In genomic region chr20:50395914-50396488, GRCh38 we compare ENCODE assay signal across 24 cellular contexts.
DNase-seq lines count a peak whose midpoint lies in the region; ATAC-seq and TF ChIP-seq lines count a peak whose summit lies in the region.
"Had no signal": no experiment of that assay in that cellular context is flagged by ENCODE, and none has a peak within 500 bp of the region (broad histone marks: within the 10 kb centered on the region; RNA-seq: fewer than 3 reads in every experiment).

No MANE protein-coding gene starts in this region.

- H4K91ac ChIP-seq in trophoblast cell (ENCODE audit: low read depth, low read length) = no peak overlapping the region

- TF ChIP-seq POLR2A in sigmoid colon (IDR thresholded peaks at IDR 0.05) (no peak), upper lobe of left lung (IDR thresholded peaks at IDR 0.05) (no peak)

- peaks cover 34% of the 10 kb centered on the region for H3K4me1 ChIP-seq in cardiac muscle cell (ENCODE audit: low read depth)
- peaks cover 19% of the 10 kb centered on the region for H3K4me1 ChIP-seq in right cardiac atrium (ENCODE audit: control insufficient read depth, insufficient read depth, low read length)
- H3K4me1 ChIP-seq in sigmoid colon = peaks cover 0 to 52% (median 47%) of the 10 kb centered on the region in 4 donors
- H3K4me1 ChIP-seq in upper lobe of left lung = peaks cover 50 to 71% (median 62%) of the 10 kb centered on the region in 4 donors
- no peaks in the 10 kb centered on the region for H3K4me1 ChIP-seq in trophoblast cell (ENCODE audit: control insufficient read depth in 1 of 2, insufficient read depth in 2 of 2, low read length in 2 of 2)
- H3K4me1 ChIP-seq: foreskin keratinocyte had no signal

- H2BK120ac ChIP-seq in trophoblast cell (ENCODE audit: insufficient read depth, low read length, poor library complexity) = no peak overlapping the region

- H2AFZ ChIP-seq in trophoblast cell (ENCODE audit: insufficient read depth, low read length, poor library complexity) = no peak overlapping the region

- no peaks in the 10 kb centered on the region for H3K36me3 ChIP-seq in cardiac muscle cell
- H3K36me3 ChIP-seq in sigmoid colon = no peaks in the 10 kb centered on the region
- no peaks in the 10 kb centered on the region for H3K36me3 ChIP-seq in upper lobe of left lung
- H3K36me3 ChIP-seq in trophoblast cell (ENCODE audit: control insufficient read depth in 1 of 2, insufficient read depth in 2 of 2, low read length in 2 of 2) = no peaks in the 10 kb centered on the region

- H2AK5ac ChIP-seq in trophoblast cell (ENCODE audit: low read length) = no peak overlapping the region

- H3K4me3 Mint-ChIP-seq in activated T-cell treated with anti-CD3 and anti-CD28 coated beads, Interleukin-2, amount 50 U/mL, for 24 hours = no peak overlapping the region
- H3K4me3 Mint-ChIP-seq: activated CD8-positive, alpha-beta T cell treated with anti-CD3 and anti-CD28 coated beads, Interleukin-2, amount 10 ng/mL, durations not matched to agents 7 days and 5 days; B cell; central memory CD8-positive, alpha-beta T cell; memory B cell; naive thymus-derived CD4-positive, alpha-beta T cell had no signal

- H3K27ac ChIP-seq in cardiac muscle cell = peak overlapping the region; percentile 24
- H3K27ac ChIP-seq in right cardiac atrium (ENCODE audit: low read length) = peak overlapping the region; percentile 94
- peak overlapping the region; percentile 71 to 87 (median 77) for H3K27ac ChIP-seq in sigmoid colon
- H3K27ac ChIP-seq in upper lobe of left lung = peak overlapping the region; percentile 87 to 95 (median 90)
- no peak overlapping the region for H3K27ac ChIP-seq in trophoblast cell (ENCODE audit: low read depth, low read length)
- H3K27ac ChIP-seq: epithelial cell of prostate, foreskin keratinocyte had no signal

- no peak for DNase-seq in cardiac muscle cell (ENCODE audit: low read depth in 1 of 2, low spot score in 1 of 2)
- no peak for DNase-seq in Right ventricle myocardium superior
- no peak for DNase-seq in right cardiac atrium
- no peak for DNase-seq in sigmoid colon
- no peak for DNase-seq in upper lobe of left lung
- DNase-seq in activated T-cell treated with anti-CD3 and anti-CD28 coated beads, Interleukin-2, amount 50 U/mL, for 24 hours = no peak
- no peak for DNase-seq in trophoblast cell
- no peak for DNase-seq in iPS-NIHi11 (ENCODE audit: low spot score)
- DNase-seq: 8988T; activated CD8-positive, alpha-beta T cell treated with anti-CD3 and anti-CD28 coated beads, Interleukin-2, amount 10 ng/mL, durations not matched to agents 7 days and 5 days; DMS79 treated with DMSO at 0.1 percent for 48 hours; foreskin keratinocyte; islet precursor cell; Kasumi-1; naive thymus-derived CD4-positive, alpha-beta T cell; NCI-H187; NCI-H2227 treated with DMSO at 0.1 percent for 48 hours; SHP77 treated with DMSO at 0.1 percent for 48 hours; SW 1271 had no signal

- H3K4me2 ChIP-seq in trophoblast cell (ENCODE audit: low read length) = no peak overlapping the region

- no peaks in the 10 kb centered on the region for H3K36me3 Mint-ChIP-seq in activated T-cell treated with anti-CD3 and anti-CD28 coated beads, Interleukin-2, amount 50 U/mL, for 24 hours (ENCODE audit: low read depth)
- H3K36me3 Mint-ChIP-seq: memory B cell; naive thymus-derived CD4-positive, alpha-beta T cell had no signal

- peaks cover 7% of the 10 kb centered on the region for H3K4me1 Mint-ChIP-seq in activated T-cell treated with anti-CD3 and anti-CD28 coated beads, Interleukin-2, amount 50 U/mL, for 24 hours (ENCODE audit: low read depth)

- WGBS in right cardiac atrium = 90% methylated on average over 14 of the region's 14 CpGs
- 85 to 92% methylated on average over 14 of the region's 14 CpGs for WGBS in sigmoid colon, 2 donors
- 89 to 92% methylated on average over 14 of the region's 14 CpGs for WGBS in upper lobe of left lung, 2 donors
- WGBS in trophoblast cell (ENCODE audit: extremely low coverage, insufficient coverage, insufficient read length) = no CpG with 5 or more reads among the region's 14 CpGs

- H3K27me3 ChIP-seq in cardiac muscle cell = no peaks in the 10 kb centered on the region
- H3K27me3 ChIP-seq in right cardiac atrium (ENCODE audit: control insufficient read depth, insufficient read depth) = no peaks in the 10 kb centered on the region
- no peaks in the 10 kb centered on the region for H3K27me3 ChIP-seq in sigmoid colon
- no peaks in the 10 kb centered on the region for H3K27me3 ChIP-seq in upper lobe of left lung
- no peaks in the 10 kb centered on the region for H3K27me3 ChIP-seq in trophoblast cell (ENCODE audit: insufficient read depth, low read length)
- H3K27me3 ChIP-seq: foreskin keratinocyte had no signal

- H3K9ac ChIP-seq in trophoblast cell (ENCODE audit: low read length) = no peak overlapping the region

- ATAC-seq in Right ventricle myocardium superior (ENCODE audit: poor library complexity) = no peak
- ATAC-seq in right cardiac atrium = no peak
- ATAC-seq in upper lobe of left lung (ENCODE audit: low FRiP score in 2 of 2) = no peak
- ATAC-seq: activated CD8-positive, alpha-beta T cell treated with anti-CD3 and anti-CD28 coated beads, Interleukin-2, amount 10 ng/mL, durations not matched to agents 7 days and 5 days; foreskin keratinocyte; GM12878; naive thymus-derived CD4-positive, alpha-beta T cell had no signal

- no peak overlapping the region for H3K4ac ChIP-seq in trophoblast cell (ENCODE audit: low read depth, low read length)

- no peaks in the 10 kb centered on the region for H3K9me3 Mint-ChIP-seq in activated T-cell treated with anti-CD3 and anti-CD28 coated beads, Interleukin-2, amount 50 U/mL, for 24 hours
- H3K9me3 Mint-ChIP-seq: central memory CD8-positive, alpha-beta T cell; memory B cell had no signal

- no peak overlapping the region for H3K18ac ChIP-seq in trophoblast cell (ENCODE audit: low read length)

- H3K9me3 ChIP-seq in cardiac muscle cell (ENCODE audit: low read depth) (no peaks in the 10 kb centered on the region), right cardiac atrium (ENCODE audit: control insufficient read depth, low read length) (no peaks in the 10 kb centered on the region), sigmoid colon (no peaks in the 10 kb centered on the region), upper lobe of left lung (no peaks in the 10 kb centered on the region), trophoblast cell (ENCODE audit: insufficient read depth, low read depth, low read length) (no peaks in the 10 kb centered on the region)

- H3K79me1 ChIP-seq in trophoblast cell (ENCODE audit: low read length) = no peaks in the 10 kb centered on the region

- H3K4me3 ChIP-seq in cardiac muscle cell (no peak overlapping the region), right cardiac atrium (ENCODE audit: low read length) (no peak overlapping the region), sigmoid colon (no peak overlapping the region), upper lobe of left lung (no peak overlapping the region), trophoblast cell (ENCODE audit: low read depth, low read length) (no peak overlapping the region)
- H3K4me3 ChIP-seq: GM12878 had no signal

- TF ChIP-seq CTCF in cardiac muscle cell (IDR thresholded peaks at IDR 0.05; ENCODE audit: low read depth, low read length) (no peak), sigmoid colon (IDR thresholded peaks at IDR 0.05) (no peak), upper lobe of left lung (IDR thresholded peaks at IDR 0.05) (no peak)

- no peak overlapping the region for H3K14ac ChIP-seq in trophoblast cell (ENCODE audit: low read length)

- H2BK12ac ChIP-seq in trophoblast cell (ENCODE audit: low read length) = no peak overlapping the region

- no peak overlapping the region for H3K23ac ChIP-seq in trophoblast cell (ENCODE audit: low read length)

- no peaks in the 10 kb centered on the region for H3K79me2 ChIP-seq in trophoblast cell (ENCODE audit: control insufficient read depth, insufficient read depth, low read length, poor library complexity)

- H3K27ac Mint-ChIP-seq in activated T-cell treated with anti-CD3 and anti-CD28 coated beads, Interleukin-2, amount 50 U/mL, for 24 hours = no peak overlapping the region
- H3K27ac Mint-ChIP-seq: activated CD8-positive, alpha-beta T cell treated with anti-CD3 and anti-CD28 coated beads, Interleukin-2, amount 10 ng/mL, durations not matched to agents 7 days and 5 days; B cell; memory B cell had no signal

- no peak overlapping the region for H4K12ac ChIP-seq in trophoblast cell (ENCODE audit: low read depth, low read length)

- no peak overlapping the region for H4K8ac ChIP-seq in trophoblast cell (ENCODE audit: low read depth, low read length)

- intact Hi-C loops in Right ventricle myocardium superior (cut with DNase I) (loop anchor here (5.0 kb wide), 2 partner anchors 66 to 204 kb away; partner anchors contain the start of gene CEBPB), right cardiac atrium (cut with DNase I) (loop anchor here in 2 of 4 donors (5.0 to 10.0 kb wide), 2 partner anchors 91 to 204 kb away; partner anchors contain the start of gene CEBPB (in 1 of the 2)), sigmoid colon (cut with DNase I) (no loop called here)

- no peak overlapping the region for H2BK5ac ChIP-seq in trophoblast cell (ENCODE audit: low read depth, low read length, poor library complexity)

- TF ChIP-seq EP300 in sigmoid colon (IDR thresholded peaks at IDR 0.05) (no peak), upper lobe of left lung (IDR thresholded peaks at IDR 0.05) (no peak)

- no peaks in the 10 kb centered on the region for H3K27me3 Mint-ChIP-seq in activated T-cell treated with anti-CD3 and anti-CD28 coated beads, Interleukin-2, amount 50 U/mL, for 24 hours
- H3K27me3 Mint-ChIP-seq: central memory CD8-positive, alpha-beta T cell had no signal
